Comparison of ENCODE assay signal across 1 cellular context in the genomic region with DNA sequence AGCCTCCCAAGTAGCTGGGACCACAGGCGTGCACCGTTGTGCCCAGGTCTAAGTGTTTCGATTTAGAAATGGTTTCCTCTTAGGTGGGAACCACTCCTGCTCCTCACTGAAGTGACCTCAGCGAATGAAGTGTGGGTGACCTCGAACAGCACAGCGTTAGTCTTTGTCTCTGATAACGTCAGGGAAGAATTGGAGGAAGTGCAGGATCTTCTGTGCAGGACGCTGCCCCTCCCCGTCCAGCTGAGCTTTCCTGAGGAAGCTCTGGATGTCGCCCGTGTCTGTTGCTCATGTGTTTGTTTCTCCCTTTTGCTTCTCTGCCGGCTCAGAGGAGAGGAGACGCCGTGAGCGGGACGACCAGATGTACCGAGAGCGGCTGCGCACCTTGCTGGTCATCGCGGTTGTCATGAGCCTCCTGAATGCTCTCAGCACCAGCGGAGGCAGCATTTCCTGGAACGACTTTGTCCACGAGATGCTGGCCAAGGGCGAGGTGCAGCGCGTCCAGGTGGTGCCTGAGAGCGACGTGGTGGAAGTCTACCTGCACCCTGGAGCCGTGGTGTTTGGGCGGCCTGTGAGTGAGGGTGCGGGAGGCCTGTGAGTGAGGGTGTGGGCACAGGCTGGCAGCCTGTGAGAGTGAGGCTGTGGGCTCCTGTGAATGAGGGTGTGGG.
TF ChIP-seq lines count a peak whose summit lies in the region.

No MANE protein-coding gene starts in this region.

TF ChIP-seq in H1, 55 proteins besides CTCF, POLR2A, EP300 and RAD21:
- TF ChIP-seq GABPA (IDR thresholded peaks at IDR 0.05; ENCODE audit: borderline replicate concordance, insufficient read depth, low read length): no peak
- TF ChIP-seq ASH2L (IDR thresholded peaks at IDR 0.05; ENCODE audit: low read length): no peak
- no peak for TF ChIP-seq BACH1 (IDR thresholded peaks at IDR 0.05; ENCODE audit: low read length)
- no peak for TF ChIP-seq RNF2 (IDR thresholded peaks at IDR 0.05; ENCODE audit: borderline replicate concordance, low read depth, low read length, missing control alignments, poor library complexity, severe bottlenecking)
- TF ChIP-seq TAF1 (IDR thresholded peaks at IDR 0.05; ENCODE audit: low read depth, low read length): no peak
- no peak for TF ChIP-seq KDM1A (IDR thresholded peaks at IDR 0.05; ENCODE audit: borderline replicate concordance, low read length)
- no peak for TF ChIP-seq TBP (IDR thresholded peaks at IDR 0.05; ENCODE audit: low read depth, low read length)
- TF ChIP-seq, protein P1, sequence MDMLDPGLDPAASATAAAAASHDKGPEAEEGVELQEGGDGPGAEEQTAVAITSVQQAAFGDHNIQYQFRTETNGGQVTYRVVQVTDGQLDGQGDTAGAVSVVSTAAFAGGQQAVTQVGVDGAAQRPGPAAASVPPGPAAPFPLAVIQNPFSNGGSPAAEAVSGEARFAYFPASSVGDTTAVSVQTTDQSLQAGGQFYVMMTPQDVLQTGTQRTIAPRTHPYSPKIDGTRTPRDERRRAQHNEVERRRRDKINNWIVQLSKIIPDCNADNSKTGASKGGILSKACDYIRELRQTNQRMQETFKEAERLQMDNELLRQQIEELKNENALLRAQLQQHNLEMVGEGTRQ (IDR thresholded peaks at IDR 0.05; ENCODE audit: low read length): no peak
- no peak for TF ChIP-seq SAP30 (IDR thresholded peaks at IDR 0.05; ENCODE audit: insufficient read depth, insufficient replicate concordance, low read length)
